ENCODE assay signal across 8 cellular contexts in the genomic region with DNA sequence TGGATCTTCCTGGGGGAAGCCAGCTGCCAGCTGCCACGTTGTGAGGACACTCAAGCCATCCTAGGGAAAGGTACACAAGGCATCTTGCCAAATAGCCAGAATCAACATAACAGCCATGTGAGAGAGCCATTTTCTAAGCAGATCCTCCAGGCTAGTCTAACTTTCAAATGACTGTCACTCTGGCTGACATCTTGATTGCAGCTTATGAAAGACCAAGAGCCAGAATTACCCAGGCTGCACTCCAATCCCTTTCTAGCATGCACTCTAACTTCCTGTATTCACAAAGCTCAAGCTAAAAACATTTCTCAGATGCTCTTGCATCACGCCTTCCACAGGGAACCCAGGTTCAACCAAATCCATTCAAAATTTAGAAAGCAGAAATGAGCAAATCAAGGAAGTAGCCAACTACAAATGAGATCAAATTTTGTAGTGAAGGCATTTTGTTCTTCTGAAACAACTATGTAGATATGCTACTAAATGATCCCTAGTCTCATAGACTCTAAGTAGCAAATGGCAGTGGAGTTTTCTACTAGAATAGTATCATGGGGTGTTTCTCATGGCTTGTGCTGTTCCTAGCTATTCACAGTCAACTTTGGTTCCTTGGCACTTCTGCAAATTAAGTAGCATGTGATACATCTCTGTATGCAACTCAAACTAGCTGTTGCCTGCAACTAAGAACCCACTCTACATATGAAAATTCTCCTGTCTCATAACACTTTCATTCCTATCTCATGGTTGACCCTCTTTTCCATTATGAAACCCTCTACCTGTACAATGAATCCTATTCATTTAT.
DNase-seq lines count a peak whose midpoint lies in the region; ATAC-seq, FAIRE-seq and TF ChIP-seq lines count a peak whose summit lies in the region.
"Had no signal": no experiment of that assay in that cellular context is flagged by ENCODE, and none has a peak within 500 bp of the region (broad histone marks: within the 10 kb centered on the region; RNA-seq: fewer than 3 reads in every experiment).

No MANE protein-coding gene starts in this region.

- peaks cover 30% of the 10 kb centered on the region for H3K79me2 ChIP-seq in SU-DHL-6 (ENCODE audit: insufficient read depth, low read length)

- H4K20me1 ChIP-seq in SU-DHL-6 (ENCODE audit: low read depth, low read length) = no peaks in the 10 kb centered on the region

- H3K27ac Mint-ChIP-seq in naive B cell = peak overlapping the region in 5 of 6 donors; percentile 35 to 74 (median 60)

- H3K4me2 ChIP-seq in SU-DHL-6 (ENCODE audit: low read depth, low read length, poor library complexity, severe bottlenecking) = peak overlapping the region; percentile 93

- H3K4me1 ChIP-seq in small intestine (ENCODE audit: control insufficient read depth in 2 of 2, insufficient read depth in 1 of 2, low read depth in 1 of 2, low read length in 1 of 2) = peaks cover 0 to 3% of the 10 kb centered on the region in 2 donors

- H3K27me3 Mint-ChIP-seq in naive B cell = no peaks in the 10 kb centered on the region

- no peak overlapping the region for H3K9ac ChIP-seq in SU-DHL-6 (ENCODE audit: low read length)

- no peak overlapping the region for H2AFZ ChIP-seq in SU-DHL-6 (ENCODE audit: low read depth, low read length, severe bottlenecking)

- DNase-seq in GM12891 (ENCODE audit: insufficient read length, low spot score) (no peak), NCI-H1092 (lab: John Stamatoyannopoulos, UW) (peak; percentile 28), naive B cell (no peak), small intestine (no peak)
- DNase-seq: nucleus accumbens had no signal

- TF ChIP-seq POLR2A in GM12891 (IDR thresholded peaks at IDR 0.05; ENCODE audit: low read depth, low read length) = no peak

- H3K9me2 ChIP-seq in SU-DHL-6 (replicated peaks; ENCODE audit: insufficient read depth, low read length) = no peaks in the 10 kb centered on the region

- peak overlapping the region; percentile 98 for H3K27ac ChIP-seq in SU-DHL-6 (ENCODE audit: low read depth, low read length)
- H3K27ac ChIP-seq in small intestine (ENCODE audit: low read depth in 1 of 2, low read length in 1 of 2) = peak overlapping the region in 1 of 2 donors; percentile 11

- peaks cover 64 to 76% (median 69%) of the 10 kb centered on the region in 3 donors for H3K4me1 Mint-ChIP-seq in naive B cell

- FAIRE-seq in GM12891 (lab: Jason Lieb, UNC) = peak; percentile 78
- no peak for FAIRE-seq in small intestine (lab: Jason Lieb, UNC)

- H3K9me3 ChIP-seq in SU-DHL-6 (ENCODE audit: insufficient read depth, low read length) (no peaks in the 10 kb centered on the region), small intestine (ENCODE audit: control insufficient read depth, low read depth) (no peaks in the 10 kb centered on the region)

- H3F3A ChIP-seq in SU-DHL-6 (ENCODE audit: insufficient read depth) = peaks cover 44% of the 10 kb centered on the region

- ATAC-seq in naive B cell (ENCODE audit: low read depth in 2 of 2) (peak in 1 of 2 donors; percentile 43), HG03159 (IDR thresholded peaks at IDR 0.05; ENCODE audit: unreplicated experiment) (no peak), GM18867 (IDR thresholded peaks at IDR 0.05; ENCODE audit: unreplicated experiment) (no peak)

- H3K4me3 ChIP-seq in SU-DHL-6 (ENCODE audit: insufficient read depth, low read length, poor library complexity, severe bottlenecking) (no peak overlapping the region), small intestine (ENCODE audit: low read depth in 1 of 2, low read length in 2 of 2) (no peak overlapping the region)

- no peaks in the 10 kb centered on the region for H3K9me3 Mint-ChIP-seq in naive B cell

- peaks cover 0 to 2% of the 10 kb centered on the region in 2 donors for H3K36me3 Mint-ChIP-seq in naive B cell

- no peak for TF ChIP-seq CTCF in SU-DHL-6 (IDR thresholded peaks at IDR 0.05; ENCODE audit: insufficient read depth, low read length, poor library complexity, severe bottlenecking)

- H3K27me3 ChIP-seq in SU-DHL-6 (ENCODE audit: low read length) = no peaks in the 10 kb centered on the region
- H3K27me3 ChIP-seq in small intestine (ENCODE audit: control insufficient read depth in 2 of 2, insufficient read depth in 2 of 2, low read length in 2 of 2) = no peaks in the 10 kb centered on the region

- WGBS in small intestine, 3 donors = 56 to 68% (median 64%) methylated on average over 2 of the region's 2 CpGs

- H3K36me3 ChIP-seq in SU-DHL-6 (ENCODE audit: low read length) (no peaks in the 10 kb centered on the region), small intestine (ENCODE audit: control insufficient read depth in 2 of 2, insufficient read depth in 2 of 2, low read length in 2 of 2) (no peaks in the 10 kb centered on the region)

- H3K4me3 Mint-ChIP-seq in naive B cell = peak overlapping the region in 6 of 8 donors; percentile 22 to 70 (median 44)

TF ChIP-seq in GM12891, 5 proteins besides CTCF, POLR2A, EP300 and RAD21:
- no peak for TF ChIP-seq PAX5 (IDR thresholded peaks at IDR 0.05; ENCODE audit: insufficient read depth, low read length, severe bottlenecking)
- TF ChIP-seq SPI1 (IDR thresholded peaks at IDR 0.05; ENCODE audit: low read depth, low read length) = peak; percentile 54
- TF ChIP-seq POLR2AphosphoS5 (IDR thresholded peaks at IDR 0.05; ENCODE audit: low read depth, low read length) = no peak
